ENCODE assay signal across 11 cellular contexts in the genomic region with DNA sequence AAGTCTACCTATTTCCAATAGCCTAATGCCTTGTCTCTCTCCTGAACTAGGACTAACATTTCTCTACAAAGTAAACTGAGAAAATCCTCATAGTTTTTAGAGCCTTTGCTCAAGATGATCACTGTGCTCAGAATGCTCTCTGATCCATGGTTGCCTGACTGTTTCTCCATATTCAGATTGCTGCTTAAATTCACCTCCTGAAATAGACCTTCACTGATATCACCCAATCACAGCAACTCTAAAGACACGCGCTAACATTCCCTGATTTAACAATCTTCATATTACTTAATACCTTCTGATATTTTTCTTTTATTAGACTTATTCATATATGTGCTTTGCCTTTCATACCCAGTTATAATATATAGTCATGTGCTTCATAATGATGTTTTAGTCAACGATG.
"Had no signal": no experiment of that assay in that cellular context is flagged by ENCODE, and none has a peak within 500 bp of the region (broad histone marks: within the 10 kb centered on the region; RNA-seq: fewer than 3 reads in every experiment).

No MANE protein-coding gene starts in this region.

- ATAC-seq: GM23338, HCT116 had no signal

- H3K27ac Mint-ChIP-seq: GM23338, HFFc6 had no signal

- H3K4me3 ChIP-seq: GM23248, GM23338, HAP-1 had no signal

- H3K4me3 Mint-ChIP-seq: GM23338, H9, HFFc6 had no signal

- H3K4me2 ChIP-seq: GM23338 had no signal

- H2AFZ ChIP-seq: GM23248, GM23338 had no signal

- H3K9me3 Mint-ChIP-seq: GM23338 had no signal

- H3K9ac ChIP-seq: GM23248 had no signal

- H3K4me1 ChIP-seq: HAP-1 had no signal

- H3K9me3 ChIP-seq: HAP-1 had no signal

- DNase-seq: GM23248, GOT3, H7, H9, HCEC 1CT, HFFc6 had no signal

- H3K36me3 ChIP-seq: HAP-1 had no signal

- FAIRE-seq: H1, H54 had no signal

- H3K27ac ChIP-seq: GM23248 had no signal
